In genomic region chr2:46818819-46819218, GRCh38 we compare ENCODE assay signal across 1 cellular context.
TF ChIP-seq lines count a peak whose summit lies in the region.

No MANE protein-coding gene starts in this region.

TF ChIP-seq in IMR-90, 13 proteins besides CTCF, POLR2A, EP300 and RAD21 (continued from another document):
- TF ChIP-seq ELK1 (IDR thresholded peaks at IDR 0.05; ENCODE audit: borderline replicate concordance, low read depth, low read length) = no peak
- TF ChIP-seq CHD1 (IDR thresholded peaks at IDR 0.05; ENCODE audit: low read depth, low read length) = no peak
- TF ChIP-seq SMC3 (IDR thresholded peaks at IDR 0.05; ENCODE audit: low read depth, low read length) = no peak
- no peak for TF ChIP-seq CEBPB (IDR thresholded peaks at IDR 0.05; ENCODE audit: low read depth, low read length)
- TF ChIP-seq NFE2L2 (IDR thresholded peaks at IDR 0.05; ENCODE audit: low read depth, low read length) = no peak
- TF ChIP-seq, protein P1, sequence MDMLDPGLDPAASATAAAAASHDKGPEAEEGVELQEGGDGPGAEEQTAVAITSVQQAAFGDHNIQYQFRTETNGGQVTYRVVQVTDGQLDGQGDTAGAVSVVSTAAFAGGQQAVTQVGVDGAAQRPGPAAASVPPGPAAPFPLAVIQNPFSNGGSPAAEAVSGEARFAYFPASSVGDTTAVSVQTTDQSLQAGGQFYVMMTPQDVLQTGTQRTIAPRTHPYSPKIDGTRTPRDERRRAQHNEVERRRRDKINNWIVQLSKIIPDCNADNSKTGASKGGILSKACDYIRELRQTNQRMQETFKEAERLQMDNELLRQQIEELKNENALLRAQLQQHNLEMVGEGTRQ (IDR thresholded peaks at IDR 0.05; ENCODE audit: low read depth, low read length) = no peak
- no peak for TF ChIP-seq FOS (IDR thresholded peaks at IDR 0.05; ENCODE audit: low read depth, low read length)
- no peak for TF ChIP-seq RCOR1 (IDR thresholded peaks at IDR 0.05; ENCODE audit: insufficient replicate concordance, low read length)
- no peak for TF ChIP-seq MAFK (IDR thresholded peaks at IDR 0.05; ENCODE audit: low read depth, low read length)
- TF ChIP-seq BHLHE40 (IDR thresholded peaks at IDR 0.05; ENCODE audit: low read depth, low read length) = no peak
- no peak for TF ChIP-seq RFX5 (IDR thresholded peaks at IDR 0.05; ENCODE audit: low read depth, low read length)
- TF ChIP-seq MAZ (IDR thresholded peaks at IDR 0.05; ENCODE audit: borderline replicate concordance, low read depth, low read length) = no peak
